24 cellular contexts compared by ENCODE assay signal in genomic region chr19:1806184-1807029, GRCh38. TPM values are rescaled to one million over a fixed set of nuclear protein-coding genes. Genes with fewer than 3 reads are reported as not detected.
"Had no signal": no experiment of that assay in that cellular context is flagged by ENCODE, and none has a peak within 500 bp of the region (broad histone marks: within the 10 kb centered on the region; RNA-seq: fewer than 3 reads in every experiment).

No MANE protein-coding gene starts in this region.

- H3K36me3 ChIP-seq: MG63 had no signal

- DNase-seq: IMR-90, Karpas-422, KG1, MG63, NCI-H1092, NCI-H1105 treated with DMSO at 0.1 percent for 48 hours, NCI-H1417 treated with DMSO at 0.1 percent for 48 hours, NCI-H146, NCI-H1694 treated with DMSO at 0.1 percent for 48 hours, NCI-H1930, NCI-H2081, NCI-H2107, NCI-H2227 treated with DMSO at 0.1 percent for 48 hours, NCI-H510A, NCI-H524 treated with DMSO at 0.1 percent for 48 hours, NCI-H69, NCI-H774, Right ventricle myocardium superior, RPMI8226, SIG-M5 had no signal

- H3K27ac ChIP-seq: SJSA1, SK-N-MC had no signal

- H3K4me3 ChIP-seq: MG63, SJSA1, SK-N-MC had no signal

- H3K27me3 ChIP-seq: MG63, SJSA1 had no signal

- ATAC-seq: HepG2 had no signal

- H3K9me3 ChIP-seq: MG63, SJSA1 had no signal

RNA-seq across cellular contexts. Expression of gene ONECUT3, which starts 53.1 kb away (rescaled TPM):
- total RNA-seq: HepG2, HT1080, IMR-90, Right ventricle myocardium superior, SJSA1 had no signal
- polyA plus RNA-seq: IMR-90 had no signal
